ENCODE assay signal across 8 cellular contexts in the genomic region with DNA sequence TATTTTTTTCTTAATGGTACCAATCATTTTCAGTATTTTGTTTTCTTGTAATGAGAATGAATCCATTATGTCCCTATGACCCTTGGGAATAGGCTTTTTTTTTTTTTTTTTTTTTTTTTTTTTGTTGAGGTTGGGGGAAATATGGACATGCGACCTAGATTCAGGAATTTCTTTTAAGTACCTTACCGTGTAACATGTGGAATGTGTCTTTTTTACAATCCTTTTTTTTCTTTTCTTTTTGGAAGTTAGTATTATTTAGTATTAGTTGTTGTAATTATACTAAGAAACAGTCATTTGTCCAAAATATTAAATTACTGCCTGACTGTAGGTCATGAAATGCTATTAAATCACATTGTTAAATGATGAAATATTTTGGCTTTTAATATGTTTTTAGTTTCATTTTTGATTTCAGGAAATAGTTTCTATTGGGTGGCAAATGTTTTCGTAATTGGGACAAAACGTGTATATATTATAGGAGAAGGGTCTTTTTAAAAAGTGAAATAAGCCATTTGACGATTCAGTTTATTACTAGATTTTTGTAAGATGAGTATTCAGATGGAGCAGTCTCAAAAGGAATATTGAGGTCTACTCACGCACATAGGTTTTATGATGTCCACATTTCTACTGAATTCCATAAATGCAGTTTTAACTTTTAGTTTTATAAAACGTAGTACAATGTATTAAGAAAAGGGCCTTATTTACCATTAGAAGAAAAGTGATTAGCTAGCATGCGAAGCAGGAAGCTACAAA. TPM values are rescaled to one million over a fixed set of nuclear protein-coding genes. Genes with fewer than 3 reads are reported as not detected.
DNase-seq lines count a peak whose midpoint lies in the region; ATAC-seq, FAIRE-seq and TF ChIP-seq lines count a peak whose summit lies in the region.

No MANE protein-coding gene starts in this region.

- H3K4me2 ChIP-seq in keratinocyte (ENCODE audit: control insufficient read depth, extremely low read depth, insufficient read depth, low read depth, low read length): peak overlapping the region; percentile 92

- H3K4me1 Mint-ChIP-seq in activated naive CD4-positive, alpha-beta T cell treated with anti-CD3 and anti-CD28 coated beads for 36 hours (ENCODE audit: low read depth): peaks cover 37% of the 10 kb centered on the region
- peaks cover 39% of the 10 kb centered on the region for H3K4me1 Mint-ChIP-seq in activated CD8-positive, alpha-beta T cell treated with anti-CD3 and anti-CD28 coated beads for 36 hours (ENCODE audit: low read depth)
- H3K4me1 Mint-ChIP-seq in type B pancreatic cell (ENCODE audit: unreplicated experiment): peaks cover 36% of the 10 kb centered on the region

- peaks cover 76% of the 10 kb centered on the region for H3K79me2 ChIP-seq in keratinocyte (ENCODE audit: control insufficient read depth, insufficient read depth, low read length)

- H3K27ac ChIP-seq in keratinocyte (ENCODE audit: control insufficient read depth, insufficient read depth, low read length): peak overlapping the region; percentile 80

- H3K9me3 ChIP-seq in keratinocyte (ENCODE audit: control insufficient read depth, low read depth, low read length): no peaks in the 10 kb centered on the region

- no peak for DNase-seq in activated naive CD4-positive, alpha-beta T cell treated with anti-CD3 and anti-CD28 coated beads for 36 hours
- DNase-seq in activated naive CD4-positive, alpha-beta T cell treated with Interleukin-2 at 50 U/mL for 16 hours: no peak
- no peak for DNase-seq in activated CD8-positive, alpha-beta T cell treated with anti-CD3 and anti-CD28 coated beads for 36 hours
- DNase-seq in keratinocyte (ENCODE audit: low read depth, low spot score): no peak
- DNase-seq in type B pancreatic cell (ENCODE audit: extremely low spot score, unreplicated experiment): no peak
- no peak for DNase-seq in DMS53 treated with DMSO at 0.1 percent for 48 hours (lab: John Stamatoyannopoulos, UW; ENCODE audit: unreplicated experiment)
- no peak for DNase-seq in GM13976 (ENCODE audit: low spot score)

- no peak overlapping the region for H2AFZ ChIP-seq in keratinocyte (ENCODE audit: control insufficient read depth, low read length)

- no peaks in the 10 kb centered on the region for H3K9me1 ChIP-seq in keratinocyte (ENCODE audit: control insufficient read depth, extremely low read depth, insufficient read depth, low read length)

- H3K9ac ChIP-seq in keratinocyte (ENCODE audit: control insufficient read depth, extremely low read depth, insufficient read depth, low read length): peak overlapping the region; percentile 88

- peak overlapping the region; percentile 24 to 77 (median 49) for H3K4me3 ChIP-seq in keratinocyte (ENCODE audit: control insufficient read depth in 2 of 3, extremely low read depth in 1 of 3, insufficient read depth in 2 of 3, low read depth in 1 of 3, low read length in 3 of 3)

- TF ChIP-seq CTCF in activated CD8-positive, alpha-beta T cell treated with anti-CD3 and anti-CD28 coated beads for 36 hours (IDR thresholded peaks at IDR 0.05): no peak
- no peak for TF ChIP-seq CTCF in keratinocyte (optimal IDR thresholded peaks at IDR 0.05 in 1 of 3, IDR thresholded peaks at IDR 0.05 in 1 of 3, conservative IDR thresholded peaks at IDR 0.05 in 1 of 3; ENCODE audit: extremely low read depth in 1 of 3, insufficient read depth in 2 of 3, low read length in 3 of 3)
- TF ChIP-seq CTCF in type B pancreatic cell (conservative IDR thresholded peaks at IDR 0.05): no peak
- TF ChIP-seq CTCF in GM13976 (IDR thresholded peaks at IDR 0.05; ENCODE audit: borderline replicate concordance, control extremely low read depth, extremely low read depth, insufficient read depth, missing control alignments): no peak

- H3K27ac Mint-ChIP-seq in activated naive CD4-positive, alpha-beta T cell treated with anti-CD3 and anti-CD28 coated beads for 36 hours: peak overlapping the region; percentile 96
- H3K27ac Mint-ChIP-seq in activated CD8-positive, alpha-beta T cell treated with anti-CD3 and anti-CD28 coated beads for 36 hours: peak overlapping the region; percentile 92
- peak overlapping the region; percentile 36 for H3K27ac Mint-ChIP-seq in type B pancreatic cell

- no peaks in the 10 kb centered on the region for H3K9me3 Mint-ChIP-seq in activated naive CD4-positive, alpha-beta T cell treated with anti-CD3 and anti-CD28 coated beads for 36 hours
- no peaks in the 10 kb centered on the region for H3K9me3 Mint-ChIP-seq in activated CD8-positive, alpha-beta T cell treated with anti-CD3 and anti-CD28 coated beads for 36 hours
- H3K9me3 Mint-ChIP-seq in type B pancreatic cell: no peaks in the 10 kb centered on the region

- no peak for ATAC-seq in activated CD8-positive, alpha-beta T cell treated with anti-CD3 and anti-CD28 coated beads for 36 hours
- ATAC-seq in HG03439 (IDR thresholded peaks at IDR 0.05; ENCODE audit: unreplicated experiment): no peak

- no peaks in the 10 kb centered on the region for H3K27me3 Mint-ChIP-seq in activated naive CD4-positive, alpha-beta T cell treated with anti-CD3 and anti-CD28 coated beads for 36 hours (ENCODE audit: low read depth)
- H3K27me3 Mint-ChIP-seq in activated CD8-positive, alpha-beta T cell treated with anti-CD3 and anti-CD28 coated beads for 36 hours: no peaks in the 10 kb centered on the region
- no peaks in the 10 kb centered on the region for H3K27me3 Mint-ChIP-seq in type B pancreatic cell

- POLR2A ChIA-PET in activated CD8-positive, alpha-beta T cell treated with anti-CD3 and anti-CD28 coated beads for 36 hours (lab: Charles Lee): interaction anchor here (1.4 kb wide), 1 partner anchor 10 kb away, joined by 3 read pairs; no protein-coding TSS in a partner anchor

- dilution Hi-C loops in keratinocyte (cut with MboI; ENCODE audit: extremely low pct_ligation_motif_present, low sequenced_read_pairs): no loop called here

- no peaks in the 10 kb centered on the region for H3K27me3 ChIP-seq in keratinocyte (ENCODE audit: control insufficient read depth, extremely low read depth, insufficient read depth, low read length)

- no peak for FAIRE-seq in keratinocyte (lab: Jason Lieb, UNC)

- H3K4me1 ChIP-seq in keratinocyte (ENCODE audit: control insufficient read depth, extremely low read depth, insufficient read depth, low read length): peaks cover 13% of the 10 kb centered on the region

- peak overlapping the region; percentile 89 for H3K4me3 Mint-ChIP-seq in activated naive CD4-positive, alpha-beta T cell treated with anti-CD3 and anti-CD28 coated beads for 36 hours
- H3K4me3 Mint-ChIP-seq in activated CD8-positive, alpha-beta T cell treated with anti-CD3 and anti-CD28 coated beads for 36 hours: peak overlapping the region; percentile 84
- peak overlapping the region; percentile 59 for H3K4me3 Mint-ChIP-seq in type B pancreatic cell

- no peaks in the 10 kb centered on the region for H3K36me3 ChIP-seq in keratinocyte (ENCODE audit: control insufficient read depth in 2 of 2, extremely low read depth in 1 of 2, insufficient read depth in 2 of 2, low read length in 2 of 2)

- in situ Hi-C loops in GM13976 (cut with MboI; ENCODE audit: low sequenced_read_pairs, unreplicated experiment): loop anchor here (10.0 kb wide), 1 partner anchor 243 kb away; no protein-coding TSS in a partner anchor

- peaks cover 14% of the 10 kb centered on the region for H3K36me3 Mint-ChIP-seq in activated naive CD4-positive, alpha-beta T cell treated with anti-CD3 and anti-CD28 coated beads for 36 hours (ENCODE audit: low read depth)
- H3K36me3 Mint-ChIP-seq in activated CD8-positive, alpha-beta T cell treated with anti-CD3 and anti-CD28 coated beads for 36 hours (ENCODE audit: low read depth): peaks cover 18% of the 10 kb centered on the region
- peaks cover 13% of the 10 kb centered on the region for H3K36me3 Mint-ChIP-seq in type B pancreatic cell

- CTCF ChIA-PET in activated naive CD4-positive, alpha-beta T cell treated with anti-CD3 and anti-CD28 coated beads for 36 hours (lab: Charles Lee): no interaction called here
- CTCF ChIA-PET in activated CD8-positive, alpha-beta T cell treated with anti-CD3 and anti-CD28 coated beads for 36 hours (lab: Charles Lee): no interaction called here

- H4K20me1 ChIP-seq in keratinocyte (ENCODE audit: control insufficient read depth, extremely low read depth, insufficient read depth, low read length): no peaks in the 10 kb centered on the region

- intact Hi-C loops in activated naive CD4-positive, alpha-beta T cell treated with anti-CD3 and anti-CD28 coated beads for 36 hours (cut with micrococcal nuclease): loop anchor here (2.0 to 10.0 kb wide), 5 partner anchors 177 to 1467 kb away; partner anchors contain the start of gene TFB1M
- intact Hi-C loops in activated CD8-positive, alpha-beta T cell treated with anti-CD3 and anti-CD28 coated beads for 36 hours (cut with micrococcal nuclease): loop anchor here (5.0 to 10.0 kb wide), 2 partner anchors 75 to 103 kb away; no protein-coding TSS in a partner anchor

RNA-seq across cellular contexts. Expression of gene ARID1B, which starts 4.9 kb away (rescaled TPM):
- 10 to 100 TPM; 42.5 to 43.2 TPM for total RNA-seq in activated naive CD4-positive, alpha-beta T cell treated with anti-CD3 and anti-CD28 coated beads for 36 hours
- total RNA-seq in activated CD8-positive, alpha-beta T cell treated with anti-CD3 and anti-CD28 coated beads for 36 hours: 10 to 100 TPM; 36.9 to 38.9 TPM
- polyA plus RNA-seq in keratinocyte: 12.6 to 16.6 TPM (median 14.9 TPM) in 3 replicates
- polyA plus RNA-seq in keratinocyte (2011; ENCODE audit: low read depth): 23.5 TPM
- polyA plus RNA-seq in keratinocyte (2011; cell fraction: cytosol; rRNA removed): 13.7 and 14.6 TPM in 2 replicates
- 32.4 and 41.3 TPM in 2 replicates for polyA plus RNA-seq in keratinocyte (2011; cell fraction: nucleus; rRNA removed)
- 20.5 and 22.2 TPM in 2 replicates for polyA plus RNA-seq in keratinocyte (2012; ENCODE audit: low replicate concordance)
- polyA minus RNA-seq in keratinocyte: 57.6 to 94.5 TPM (median 76.6 TPM) in 3 replicates
- polyA minus RNA-seq in keratinocyte (2011; cell fraction: cytosol; rRNA and poly(A)+ RNA removed): 35.5 TPM
- 90.7 and 153 TPM in 2 replicates for polyA minus RNA-seq in keratinocyte (2011; cell fraction: nucleus; rRNA and poly(A)+ RNA removed)
- total RNA-seq in type B pancreatic cell (ENCODE audit: low replicate concordance): 66.2 and 97.2 TPM in 2 replicates

Comparison
In these comparisons a context has a peak if more than half of its experiments do, and no peak if none do; other contexts are left out.
1. H3K27ac Mint-ChIP-seq: peak in every context shown above with its lines; median percentile 96 in activated naive CD4-positive, alpha-beta T cell treated with anti-CD3 and anti-CD28 coated beads for 36 hours; 92 in activated CD8-positive, alpha-beta T cell treated with anti-CD3 and anti-CD28 coated beads for 36 hours; 36 in type B pancreatic cell.